22 cellular contexts compared by ENCODE assay signal in the genomic region with DNA sequence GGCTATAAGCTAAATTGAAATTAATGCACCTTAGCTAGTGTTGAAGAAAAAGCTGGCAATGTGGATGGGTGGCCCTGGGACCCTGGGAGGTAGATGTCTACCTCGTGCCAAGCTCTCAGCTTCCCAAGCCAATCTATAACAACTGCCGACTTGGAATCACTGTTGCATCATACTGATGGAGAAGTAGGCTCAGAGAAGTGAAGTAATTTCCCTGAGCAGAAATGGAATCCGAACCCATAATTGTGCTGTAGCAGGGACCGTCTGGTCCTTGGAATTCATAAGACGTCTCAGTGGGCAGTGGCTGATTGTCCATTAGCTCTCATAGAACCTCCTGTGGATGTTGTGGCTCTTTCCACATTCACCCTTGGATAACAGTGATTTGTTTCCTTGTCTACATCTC.
"Had no signal": no experiment of that assay in that cellular context is flagged by ENCODE, and none has a peak within 500 bp of the region (broad histone marks: within the 10 kb centered on the region; RNA-seq: fewer than 3 reads in every experiment).

No MANE protein-coding gene starts in this region.

- H3K27me3 Mint-ChIP-seq: memory B cell; progenitor cell of endocrine pancreas; stimulated activated naive CD8-positive, alpha-beta T cell treated with anti-CD3 and anti-CD28 coated beads, Interleukin-15, Interleukin-2, amounts not matched to agents 100 ng/mL and 50 ng/mL, for 24 hours had no signal

- ATAC-seq: foreskin keratinocyte; left cardiac atrium; lower lobe of right lung; stimulated activated effector memory CD8-positive, alpha-beta T cell treated with anti-CD3 and anti-CD28 coated beads, Interleukin-12 subunit alpha, Interleukin-12 subunit beta, amount 100 ng/mL, for 72 hours had no signal

- H3K36me3 Mint-ChIP-seq: immature natural killer cell; memory B cell; mesothelial cell of epicardium; stimulated activated effector memory CD8-positive, alpha-beta T cell treated with anti-CD3 and anti-CD28 coated beads, Interleukin-12 subunit alpha, Interleukin-12 subunit beta, amount 100 ng/mL, for 72 hours had no signal

- DNase-seq: cerebellar nuclear complex; effector CD4-positive, alpha-beta T cell; endodermal cell; erythroblast; foreskin keratinocyte; immature natural killer cell; kidney; left cardiac atrium; left ventricle myocardium inferior; lower lobe of right lung; nephron progenitor cell; small intestine; stimulated activated CD4-positive, alpha-beta T cell treated with anti-CD3 and anti-CD28 coated beads, Interleukin-4, amount 100 ng/mL, for 1 hour; stimulated activated CD8-positive, alpha-beta memory T cell treated with anti-CD3 and anti-CD28 coated beads, Interleukin-4, amount 100 ng/mL, for 48 hours; substantia nigra; transverse colon had no signal

- H3K4me3 ChIP-seq: left ventricle myocardium inferior, lower lobe of right lung, thoracic aorta, transverse colon had no signal

- H3K36me3 ChIP-seq: lower lobe of right lung, thoracic aorta, transverse colon had no signal

- H3K27me3 ChIP-seq: foreskin keratinocyte, transverse colon had no signal

- H3K4me1 Mint-ChIP-seq: endodermal cell; immature natural killer cell; mesothelial cell of epicardium; stimulated activated effector memory CD8-positive, alpha-beta T cell treated with anti-CD3 and anti-CD28 coated beads, Interleukin-12 subunit alpha, Interleukin-12 subunit beta, amount 100 ng/mL, for 72 hours had no signal

- H3K4me3 Mint-ChIP-seq: endodermal cell; immature natural killer cell; memory B cell; mesothelial cell of epicardium; nephron progenitor cell; stimulated activated effector memory CD8-positive, alpha-beta T cell treated with anti-CD3 and anti-CD28 coated beads, Interleukin-12 subunit alpha, Interleukin-12 subunit beta, amount 100 ng/mL, for 72 hours; stimulated activated naive CD8-positive, alpha-beta T cell treated with anti-CD3 and anti-CD28 coated beads, Interleukin-15, Interleukin-2, amounts not matched to agents 100 ng/mL and 50 ng/mL, for 24 hours had no signal

- H3K27ac ChIP-seq: foreskin keratinocyte, lower lobe of right lung, transverse colon had no signal

- H3K9me3 ChIP-seq: left ventricle myocardium inferior, lower lobe of right lung, thoracic aorta, transverse colon had no signal

- H3K27ac Mint-ChIP-seq: endodermal cell; immature natural killer cell; memory B cell; mesothelial cell of epicardium; nephron progenitor cell; progenitor cell of endocrine pancreas; stimulated activated effector memory CD8-positive, alpha-beta T cell treated with anti-CD3 and anti-CD28 coated beads, Interleukin-12 subunit alpha, Interleukin-12 subunit beta, amount 100 ng/mL, for 72 hours; stimulated activated naive CD8-positive, alpha-beta T cell treated with anti-CD3 and anti-CD28 coated beads, Interleukin-15, Interleukin-2, amounts not matched to agents 100 ng/mL and 50 ng/mL, for 24 hours had no signal

- H3K9me3 Mint-ChIP-seq: endodermal cell; immature natural killer cell; memory B cell; mesothelial cell of epicardium; nephron progenitor cell; stimulated activated effector memory CD8-positive, alpha-beta T cell treated with anti-CD3 and anti-CD28 coated beads, Interleukin-12 subunit alpha, Interleukin-12 subunit beta, amount 100 ng/mL, for 72 hours; stimulated activated naive CD8-positive, alpha-beta T cell treated with anti-CD3 and anti-CD28 coated beads, Interleukin-15, Interleukin-2, amounts not matched to agents 100 ng/mL and 50 ng/mL, for 24 hours had no signal

- H3K4me1 ChIP-seq: lower lobe of right lung had no signal
